ENCODE assay signal across 8 cellular contexts in genomic region chr4:78938474-78938867, GRCh38. TPM values are rescaled to one million over a fixed set of nuclear protein-coding genes. Genes with fewer than 3 reads are reported as not detected.
DNase-seq lines count a peak whose midpoint lies in the region; ATAC-seq and TF ChIP-seq lines count a peak whose summit lies in the region.

No MANE protein-coding gene starts in this region.

- no peaks in the 10 kb centered on the region for H3K9me3 ChIP-seq in adrenal gland (replicated peaks in 1 of 3)
- no peaks in the 10 kb centered on the region for H3K9me3 ChIP-seq in liver (ENCODE audit: control insufficient read depth in 4 of 4, low read length in 3 of 4)
- no peaks in the 10 kb centered on the region for H3K9me3 ChIP-seq in upper lobe of right lung

- H3K27ac ChIP-seq in ACC112 (ENCODE audit: low read depth, low read length) (no peak overlapping the region), adrenal gland (peak overlapping the region in 1 of 5 donors; percentile 82), liver (ENCODE audit: low read depth in 1 of 2, low read length in 2 of 2) (no peak overlapping the region), upper lobe of right lung (peak overlapping the region; percentile 51)

- TF ChIP-seq RAD21 in liver (IDR thresholded peaks at IDR 0.05) = no peak

- intact Hi-C loops in adrenal gland (cut with DNase I) (no loop called here), upper lobe of right lung (cut with DNase I) (no loop called here)

- H2AFZ ChIP-seq in ACC112 (ENCODE audit: low read length, unreplicated experiment) = peak overlapping the region; percentile 81

- H3K36me3 ChIP-seq in ACC112 (ENCODE audit: insufficient read depth, low read length) (peaks cover 5% of the 10 kb centered on the region; the same call in 1 of the 2 replicates), adrenal gland (replicated peaks in 1 of 2) (no peaks in the 10 kb centered on the region), liver (ENCODE audit: control insufficient read depth in 4 of 4, insufficient read depth in 3 of 4, low read depth in 1 of 4, low read length in 3 of 4) (no peaks in the 10 kb centered on the region), upper lobe of right lung (no peaks in the 10 kb centered on the region)

- peaks cover 19% of the 10 kb centered on the region for H3K79me2 ChIP-seq in ACC112 (ENCODE audit: control insufficient read depth, insufficient read depth, low read length, unreplicated experiment)

- H3K4me1 ChIP-seq in ACC112 (ENCODE audit: control insufficient read depth, insufficient read depth, low read length, unreplicated experiment) (peaks cover 9% of the 10 kb centered on the region), adrenal gland (replicated peaks in 1 of 2) (peaks cover 11 to 13% of the 10 kb centered on the region in 2 donors), liver (ENCODE audit: control insufficient read depth in 4 of 4, insufficient read depth in 4 of 4, low read length in 3 of 4) (peaks cover 0 to 17% (median 10%) of the 10 kb centered on the region in 4 donors), upper lobe of right lung (peaks cover 14% of the 10 kb centered on the region)

- WGBS in adrenal gland, 4 donors = 4 to 11% (median 7%) methylated on average over 7 of the region's 7 CpGs
- WGBS in liver = 21% methylated on average over 7 of the region's 7 CpGs

- peak overlapping the region; percentile 86 for H3K4me3 ChIP-seq in ACC112 (ENCODE audit: low read depth, low read length)
- H3K4me3 ChIP-seq in HFF-Myc (replicated peaks; ENCODE audit: low read depth, low read length) = peak overlapping the region; percentile 78
- H3K4me3 ChIP-seq in adrenal gland = peak overlapping the region in 3 of 4 donors; percentile 67 to 85 (median 83)
- peak overlapping the region in 2 of 3 donors; percentile 46 to 88 for H3K4me3 ChIP-seq in liver (ENCODE audit: low read depth in 1 of 3, low read length in 3 of 3)
- H3K4me3 ChIP-seq in upper lobe of right lung = peak overlapping the region; percentile 68

- ATAC-seq in upper lobe of right lung (no peak), HG03196 (IDR thresholded peaks at IDR 0.05; ENCODE audit: unreplicated experiment) (no peak)

- TF ChIP-seq CTCF in HFF-Myc (IDR thresholded peaks at IDR 0.05; ENCODE audit: low read depth, low read length, missing control alignments) (no peak), adrenal gland (IDR thresholded peaks at IDR 0.05) (no peak), liver (IDR thresholded peaks at IDR 0.05; ENCODE audit: low read depth, low read length, missing input control) (no peak), upper lobe of right lung (IDR thresholded peaks at IDR 0.05) (no peak)

- H3K9ac ChIP-seq in liver (ENCODE audit: low read depth in 1 of 2, low read length in 2 of 2) = peak overlapping the region in 1 of 2 donors; percentile 78

- no peaks in the 10 kb centered on the region for H3K27me3 ChIP-seq in ACC112 (ENCODE audit: insufficient read depth, low read length)
- no peaks in the 10 kb centered on the region for H3K27me3 ChIP-seq in adrenal gland
- H3K27me3 ChIP-seq in liver (ENCODE audit: control insufficient read depth in 4 of 4, insufficient read depth in 4 of 4, low read length in 3 of 4) = no peaks in the 10 kb centered on the region
- no peaks in the 10 kb centered on the region for H3K27me3 ChIP-seq in upper lobe of right lung

- TF ChIP-seq POLR2A in adrenal gland (IDR thresholded peaks at IDR 0.05) = no peak

- no peak for DNase-seq in HFF-Myc (ENCODE audit: extremely low read depth, low read depth)
- DNase-seq in adrenal gland = no peak
- no peak for DNase-seq in upper lobe of right lung
- DNase-seq in ecto neural progenitor cell (ENCODE audit: low spot score) = no peak
- no peak for DNase-seq in stimulated activated CD4-positive, alpha-beta T cell treated with anti-CD3 and anti-CD28 coated beads, Interleukin-4, amount 100 ng/mL, for 24 hours

TF ChIP-seq in liver, 16 proteins besides CTCF, POLR2A, EP300 and RAD21:
- no peak for TF ChIP-seq HNF4G (IDR thresholded peaks at IDR 0.05)
- TF ChIP-seq NR2F2 (IDR thresholded peaks at IDR 0.05) = no peak
- no peak for TF ChIP-seq SP1 (IDR thresholded peaks at IDR 0.05)
- TF ChIP-seq FOXA1 (IDR thresholded peaks at IDR 0.05) = no peak
- TF ChIP-seq HNF4A (conservative IDR thresholded peaks at IDR 0.05) = no peak

RNA-seq across cellular contexts. Expression of gene PAQR3, which starts 0.8 kb away (rescaled TPM):
- 10 to 100 TPM in 1 of 8 donors, 1 to 10 TPM in 7; 2.4 to 14.1 (median 7.0) TPM for total RNA-seq in adrenal gland
- polyA plus RNA-seq in adrenal gland = 1 to 10 TPM; 1.1 to 7.9 (median 1.6) TPM
- 1 to 10 TPM; 7.9 to 8.3 TPM for total RNA-seq in liver
- polyA plus RNA-seq in liver = 1 to 10 TPM; 2.8 to 3.2 TPM
- total RNA-seq in upper lobe of right lung = 9.8 TPM
